ENCODE assay signal across 23 cellular contexts in genomic region chr14:99507860-99508640, GRCh38. TPM values are rescaled to one million over a fixed set of nuclear protein-coding genes. Genes with fewer than 3 reads are reported as not detected.
DNase-seq lines count a peak whose midpoint lies in the region; ATAC-seq, FAIRE-seq and TF ChIP-seq lines count a peak whose summit lies in the region.
"Had no signal": no experiment of that assay in that cellular context is flagged by ENCODE, and none has a peak within 500 bp of the region (broad histone marks: within the 10 kb centered on the region; RNA-seq: fewer than 3 reads in every experiment).

No MANE protein-coding gene starts in this region.

- no peaks in the 10 kb centered on the region for H3K9me3 Mint-ChIP-seq in activated T-cell treated with anti-CD3 and anti-CD28 coated beads, Interleukin-2, amount 50 U/mL, for 24 hours
- H3K9me3 Mint-ChIP-seq: activated T-helper 17 cell treated with anti-CD3 and anti-CD28 coated beads, Interleukin-2, amount 50 U/mL, for 72 hours; stimulated activated naive CD8-positive, alpha-beta T cell treated with anti-CD3 and anti-CD28 coated beads, Interleukin-15, Interleukin-2, amounts not matched to agents 100 ng/mL and 50 ng/mL, for 24 hours had no signal

- H3K4me3 Mint-ChIP-seq in activated T-cell treated with anti-CD3 and anti-CD28 coated beads, Interleukin-2, amount 50 U/mL, for 24 hours = no peak overlapping the region
- H3K4me3 Mint-ChIP-seq: activated T-helper 17 cell treated with anti-CD3 and anti-CD28 coated beads, Interleukin-2, amount 50 U/mL, for 72 hours; stimulated activated naive CD8-positive, alpha-beta T cell treated with anti-CD3 and anti-CD28 coated beads, Interleukin-15, Interleukin-2, amounts not matched to agents 100 ng/mL and 50 ng/mL, for 24 hours had no signal

- H3K36me3 ChIP-seq in KMS-11 (ENCODE audit: insufficient read depth) (no peaks in the 10 kb centered on the region; the same call in 1 of the 2 replicates), kidney (ENCODE audit: control insufficient read depth in 1 of 2, insufficient read depth in 2 of 2, low read length in 2 of 2) (peaks cover 35 to 37% of the 10 kb centered on the region in 2 donors), gastrocnemius medialis (peaks cover 9 to 79% of the 10 kb centered on the region in 2 donors)
- H3K36me3 ChIP-seq: ovary had no signal

- no peaks in the 10 kb centered on the region for H3K79me2 ChIP-seq in KMS-11 (ENCODE audit: insufficient read depth, low read depth)

- TF ChIP-seq POLR2A in gastrocnemius medialis (IDR thresholded peaks at IDR 0.05) = no peak

- no peak overlapping the region for H3K4me2 ChIP-seq in KMS-11
- H3K4me2 ChIP-seq: BLaER1 treated with 17β-estradiol and CSF1 and Interleukin-3, amounts not matched to agents 10 nM and 100 nM had no signal

- H3K27ac ChIP-seq in KMS-11 (peak overlapping the region; percentile 18; the same call in 1 of the 2 replicates), kidney (ENCODE audit: low read depth in 2 of 2, low read length in 2 of 2) (no peak overlapping the region), gastrocnemius medialis (peak overlapping the region; percentile 42 to 70 (median 60))
- H3K27ac ChIP-seq: BLaER1 treated with 17β-estradiol and CSF1 and Interleukin-3, amounts not matched to agents 10 nM and 100 nM; left lung; ovary; SJSA1 had no signal

- no peak overlapping the region for H3K9ac ChIP-seq in KMS-11
- no peak overlapping the region for H3K9ac ChIP-seq in kidney (ENCODE audit: low read length in 2 of 2)

- peak overlapping the region; percentile 41 for H3K27ac Mint-ChIP-seq in activated T-cell treated with anti-CD3 and anti-CD28 coated beads, Interleukin-2, amount 50 U/mL, for 24 hours
- H3K27ac Mint-ChIP-seq: activated T-helper 17 cell treated with anti-CD3 and anti-CD28 coated beads, Interleukin-2, amount 50 U/mL, for 72 hours; stimulated activated naive CD8-positive, alpha-beta T cell treated with anti-CD3 and anti-CD28 coated beads, Interleukin-15, Interleukin-2, amounts not matched to agents 100 ng/mL and 50 ng/mL, for 24 hours had no signal

- ATAC-seq in gastrocnemius medialis (no peak), GM21529 (IDR thresholded peaks at IDR 0.05; ENCODE audit: unreplicated experiment) (no peak), HG03175 (IDR thresholded peaks at IDR 0.05; ENCODE audit: unreplicated experiment) (no peak)
- ATAC-seq: activated T-helper 17 cell treated with anti-CD3 and anti-CD28 coated beads, Interleukin-2, amount 50 U/mL, for 72 hours; left lung; PC-3 had no signal

- H3K4me3 ChIP-seq in KMS-11 (IDR thresholded peaks at IDR 0.05; ENCODE audit: insufficient read depth, low read depth, low read length) (no peak overlapping the region), kidney (ENCODE audit: low read length in 2 of 2) (no peak overlapping the region), gastrocnemius medialis (no peak overlapping the region)
- H3K4me3 ChIP-seq: BLaER1 treated with 17β-estradiol and CSF1 and Interleukin-3, amounts not matched to agents 10 nM and 100 nM; left lung; MG63; ovary; SJSA1 had no signal

- H4K20me1 ChIP-seq in KMS-11 (ENCODE audit: insufficient read depth) = no peaks in the 10 kb centered on the region

- H3K27me3 ChIP-seq in KMS-11 (ENCODE audit: insufficient read depth, low read depth) = no peaks in the 10 kb centered on the region
- H3K27me3 ChIP-seq in gastrocnemius medialis = no peaks in the 10 kb centered on the region
- H3K27me3 ChIP-seq: BLaER1 treated with 17β-estradiol and CSF1 and Interleukin-3, amounts not matched to agents 10 nM and 100 nM; left lung; MG63; ovary; SJSA1 had no signal

- no peak for DNase-seq in activated T-cell treated with anti-CD3 and anti-CD28 coated beads, Interleukin-2, amount 50 U/mL, for 24 hours
- DNase-seq in activated T-cell treated with anti-CD3 and anti-CD28 coated beads, Interleukin-2, amount 50 U/mL, for 48 hours = no peak
- peak; percentile 41 for DNase-seq in kidney
- no peak for DNase-seq in gastrocnemius medialis
- DNase-seq in NCI-H1105 (lab: John Stamatoyannopoulos, UW) = no peak
- DNase-seq: amygdala; effector CD4-positive, alpha-beta T cell; H7; MG63; NCI-H1694 treated with DMSO at 0.1 percent for 48 hours; NCI-H2227 treated with DMSO at 0.1 percent for 48 hours; ovary; PC-3; T-helper 2 cell had no signal

- peaks cover 5% of the 10 kb centered on the region for H3K4me1 Mint-ChIP-seq in activated T-cell treated with anti-CD3 and anti-CD28 coated beads, Interleukin-2, amount 50 U/mL, for 24 hours (ENCODE audit: low read depth)
- H3K4me1 Mint-ChIP-seq: activated T-helper 17 cell treated with anti-CD3 and anti-CD28 coated beads, Interleukin-2, amount 50 U/mL, for 72 hours had no signal

- intact Hi-C loops in kidney (cut with DNase I) = no loop called here
- intact Hi-C loops in gastrocnemius medialis (cut with DNase I; ENCODE audit: low total_unique reads) = no loop called here

- H3K9me3 ChIP-seq in kidney (ENCODE audit: control insufficient read depth in 1 of 2, low read length in 2 of 2) (no peaks in the 10 kb centered on the region), gastrocnemius medialis (no peaks in the 10 kb centered on the region)
- H3K9me3 ChIP-seq: BLaER1 treated with 17β-estradiol and CSF1 and Interleukin-3, amounts not matched to agents 10 nM and 100 nM; left lung; MG63; ovary; SJSA1 had no signal

- TF ChIP-seq CTCF in KMS-11 (conservative IDR thresholded peaks at IDR 0.05; ENCODE audit: low read depth, low read length) = no peak
- no peak for TF ChIP-seq CTCF in kidney (IDR thresholded peaks at IDR 0.05; ENCODE audit: borderline replicate concordance, extremely low read depth, insufficient read depth)
- no peak for TF ChIP-seq CTCF in gastrocnemius medialis (IDR thresholded peaks at IDR 0.05 in 4 of 5, conservative IDR thresholded peaks at IDR 0.05 in 1 of 5)

- no peaks in the 10 kb centered on the region for H3K27me3 Mint-ChIP-seq in activated T-cell treated with anti-CD3 and anti-CD28 coated beads, Interleukin-2, amount 50 U/mL, for 24 hours
- H3K27me3 Mint-ChIP-seq: activated T-helper 17 cell treated with anti-CD3 and anti-CD28 coated beads, Interleukin-2, amount 50 U/mL, for 72 hours; stimulated activated naive CD8-positive, alpha-beta T cell treated with anti-CD3 and anti-CD28 coated beads, Interleukin-15, Interleukin-2, amounts not matched to agents 100 ng/mL and 50 ng/mL, for 24 hours had no signal

- peaks cover 7% of the 10 kb centered on the region for H3K4me1 ChIP-seq in KMS-11 (ENCODE audit: low read depth, poor library complexity, severe bottlenecking)
- no peaks in the 10 kb centered on the region for H3K4me1 ChIP-seq in kidney (ENCODE audit: control insufficient read depth in 1 of 2, insufficient read depth in 1 of 2, low read depth in 1 of 2, low read length in 2 of 2)
- H3K4me1 ChIP-seq in gastrocnemius medialis = peaks cover 0 to 3% of the 10 kb centered on the region in 2 donors
- H3K4me1 ChIP-seq: left lung had no signal

- H2AFZ ChIP-seq in KMS-11 (ENCODE audit: low read depth) = no peak overlapping the region

- in situ Hi-C loops in gastrocnemius medialis (cut with MboI; ENCODE audit: low sequenced_read_pairs in 4 of 4) = no loop called here

- no peak for FAIRE-seq in kidney (lab: Jason Lieb, UNC)
- FAIRE-seq: G401.6 had no signal

- peaks cover 89% of the 10 kb centered on the region for H3K36me3 Mint-ChIP-seq in activated T-cell treated with anti-CD3 and anti-CD28 coated beads, Interleukin-2, amount 50 U/mL, for 24 hours (ENCODE audit: low read depth)

RNA-seq across cellular contexts. Expression of gene CCNK, which starts 26.8 kb away (rescaled TPM):
- total RNA-seq in kidney (40.6 TPM), gastrocnemius medialis (10 to 100 TPM; 15.0 to 35.3 (median 19.1) TPM)
- polyA plus RNA-seq in kidney (ENCODE audit: insufficient read depth, low read depth, low replicate concordance) = 12.8 TPM

RNA-seq across cellular contexts. Expression of gene SETD3, which starts 27.4 kb away (rescaled TPM):
- total RNA-seq in kidney = 85.6 TPM
- polyA plus RNA-seq in kidney (ENCODE audit: insufficient read depth, low read depth, low replicate concordance) = 74.0 TPM
- total RNA-seq in gastrocnemius medialis = 100 to 1,000 TPM; 116 to 170 (median 117) TPM

Comparison
In these comparisons a context has a peak if more than half of its experiments do, and no peak if none do; other contexts are left out.
1. H3K27ac ChIP-seq: peak in KMS-11 (single experiment) and gastrocnemius medialis (4 of 4); none in kidney (0 of 2).